Comparison of ENCODE assay signal across 2 cellular contexts in the genomic region with DNA sequence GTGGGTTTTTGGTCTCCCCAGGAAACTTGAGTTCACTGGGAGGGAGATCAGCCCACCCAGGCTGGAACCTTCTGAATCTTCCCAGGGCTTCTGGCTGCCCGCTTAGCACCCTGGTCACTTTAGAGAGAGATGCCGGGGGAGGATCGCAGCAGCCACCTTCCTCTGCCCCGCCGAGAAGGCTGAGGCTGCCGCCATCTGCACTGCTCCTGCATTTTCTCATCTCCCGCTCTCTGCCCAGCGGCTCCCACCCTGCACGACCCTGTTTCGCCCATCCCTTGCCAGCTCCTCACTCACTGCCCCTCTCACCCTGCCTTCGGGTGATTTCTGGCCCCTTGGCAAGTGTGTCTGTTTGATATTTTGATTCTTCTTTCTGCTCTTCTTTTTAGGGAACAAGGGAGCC.
A peak's percentile ranks its signal among the peaks of the same experiment; 100 is the strongest.
TF ChIP-seq lines count a peak whose summit lies in the region.

No MANE protein-coding gene starts in this region.

TF ChIP-seq in Ishikawa, 13 proteins besides CTCF, POLR2A, EP300 and RAD21:
- TF ChIP-seq TAF1 (IDR thresholded peaks at IDR 0.05; ENCODE audit: low read depth) = no peak
- 0 out of 2 replicates have a peak, but pooled peaks have one; percentile 2 for TF ChIP-seq NFIC (IDR thresholded peaks at IDR 0.05)

TF ChIP-seq in H1, 55 proteins besides CTCF, POLR2A, EP300 and RAD21 (continued from another document):
- TF ChIP-seq EGR1 (IDR thresholded peaks at IDR 0.05; ENCODE audit: borderline replicate concordance, low read depth, low read length) = no peak
- TF ChIP-seq JUND (IDR thresholded peaks at IDR 0.05; ENCODE audit: low read length) = no peak
- TF ChIP-seq BRCA1 (IDR thresholded peaks at IDR 0.05; ENCODE audit: low read depth, low read length) = no peak
- TF ChIP-seq, protein P1, sequence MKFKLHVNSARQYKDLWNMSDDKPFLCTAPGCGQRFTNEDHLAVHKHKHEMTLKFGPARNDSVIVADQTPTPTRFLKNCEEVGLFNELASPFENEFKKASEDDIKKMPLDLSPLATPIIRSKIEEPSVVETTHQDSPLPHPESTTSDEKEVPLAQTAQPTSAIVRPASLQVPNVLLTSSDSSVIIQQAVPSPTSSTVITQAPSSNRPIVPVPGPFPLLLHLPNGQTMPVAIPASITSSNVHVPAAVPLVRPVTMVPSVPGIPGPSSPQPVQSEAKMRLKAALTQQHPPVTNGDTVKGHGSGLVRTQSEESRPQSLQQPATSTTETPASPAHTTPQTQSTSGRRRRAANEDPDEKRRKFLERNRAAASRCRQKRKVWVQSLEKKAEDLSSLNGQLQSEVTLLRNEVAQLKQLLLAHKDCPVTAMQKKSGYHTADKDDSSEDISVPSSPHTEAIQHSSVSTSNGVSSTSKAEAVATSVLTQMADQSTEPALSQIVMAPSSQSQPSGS (IDR thresholded peaks at IDR 0.05; ENCODE audit: low read length) = no peak
- TF ChIP-seq CTBP2 (IDR thresholded peaks at IDR 0.05; ENCODE audit: borderline replicate concordance, insufficient read depth, insufficient read length, low read length) = no peak
- no peak for TF ChIP-seq POU5F1 (IDR thresholded peaks at IDR 0.05; ENCODE audit: low read depth, low read length)
- TF ChIP-seq, protein P2, sequence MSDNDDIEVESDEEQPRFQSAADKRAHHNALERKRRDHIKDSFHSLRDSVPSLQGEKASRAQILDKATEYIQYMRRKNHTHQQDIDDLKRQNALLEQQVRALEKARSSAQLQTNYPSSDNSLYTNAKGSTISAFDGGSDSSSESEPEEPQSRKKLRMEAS (IDR thresholded peaks at IDR 0.05) = no peak
- TF ChIP-seq MAFK (IDR thresholded peaks at IDR 0.05; ENCODE audit: low read depth, low read length) = no peak
- TF ChIP-seq SP1 (IDR thresholded peaks at IDR 0.05; ENCODE audit: low read depth, low read length) = no peak
- TF ChIP-seq, protein P3, sequence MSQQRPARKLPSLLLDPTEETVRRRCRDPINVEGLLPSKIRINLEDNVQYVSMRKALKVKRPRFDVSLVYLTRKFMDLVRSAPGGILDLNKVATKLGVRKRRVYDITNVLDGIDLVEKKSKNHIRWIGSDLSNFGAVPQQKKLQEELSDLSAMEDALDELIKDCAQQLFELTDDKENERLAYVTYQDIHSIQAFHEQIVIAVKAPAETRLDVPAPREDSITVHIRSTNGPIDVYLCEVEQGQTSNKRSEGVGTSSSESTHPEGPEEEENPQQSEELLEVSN (IDR thresholded peaks at IDR 0.05) = no peak
